ENCODE assay signal across 8 cellular contexts in genomic region chr3:165837058-165837525, GRCh38. TPM values are rescaled to one million over a fixed set of nuclear protein-coding genes. Genes with fewer than 3 reads are reported as not detected.
DNase-seq lines count a peak whose midpoint lies in the region; ATAC-seq and TF ChIP-seq lines count a peak whose summit lies in the region.

TSS of gene BCHE (minus strand) at chr3:165837423. CDS start at chr3:165831033, 6,390 bp downstream.

- no peak for DNase-seq in adipocyte (ENCODE audit: low read depth)
- peak; percentile 35 for DNase-seq in hepatocyte (ENCODE audit: low spot score)
- peak; percentile 4 for DNase-seq in stromal cell of bone marrow (ENCODE audit: low read depth)
- no peak for DNase-seq in cerebellar nuclear complex (lab: John Stamatoyannopoulos, UW)
- DNase-seq in aorta, result no peak
- no peak for DNase-seq in stimulated activated CD4-positive, alpha-beta T cell treated with anti-CD3 and anti-CD28 coated beads, Interleukin-4, amount 100 ng/mL, for 4 hours
- DNase-seq in DMS79 (lab: John Stamatoyannopoulos, UW), result no peak

- no peaks in the 10 kb centered on the region for H3K36me3 ChIP-seq in HUES6 (ENCODE audit: control insufficient read depth, insufficient read depth, low read length)
- H3K36me3 ChIP-seq in adipocyte (ENCODE audit: control insufficient read depth, insufficient read depth, low read length, severe bottlenecking), result no peaks in the 10 kb centered on the region
- H3K36me3 ChIP-seq in hepatocyte (replicated peaks; ENCODE audit: insufficient read depth, low read depth), result no peaks in the 10 kb centered on the region
- H3K36me3 ChIP-seq in aorta (ENCODE audit: control insufficient read depth in 1 of 2, insufficient read depth in 2 of 2, low read length in 1 of 2), result no peaks in the 10 kb centered on the region

- H3K9ac ChIP-seq in HUES6 (ENCODE audit: low read length) (no peak within 1 kb of the TSS), adipocyte (ENCODE audit: low read length) (peak within 1 kb of the TSS; percentile 79)

- no peaks in the 10 kb centered on the region for H3K79me2 ChIP-seq in hepatocyte

- H3K27me3 ChIP-seq in HUES6 (ENCODE audit: control insufficient read depth, insufficient read depth, low read length) (no peaks in the 10 kb centered on the region), adipocyte (replicated peaks; ENCODE audit: control insufficient read depth, insufficient read depth, low read length) (no peaks in the 10 kb centered on the region), hepatocyte (no peaks in the 10 kb centered on the region), aorta (ENCODE audit: control insufficient read depth in 1 of 2, insufficient read depth in 2 of 2, low read length in 1 of 2) (no peaks in the 10 kb centered on the region)

- no peaks in the 10 kb centered on the region for H3K9me2 ChIP-seq in hepatocyte (replicated peaks; ENCODE audit: insufficient read depth)

- H4K20me1 ChIP-seq in hepatocyte (ENCODE audit: insufficient read depth, poor library complexity, severe bottlenecking), result no peaks in the 10 kb centered on the region

- H3K4me1 ChIP-seq in HUES6 (ENCODE audit: control insufficient read depth, insufficient read depth, low read length) (peaks cover 8% of the 10 kb centered on the region; the same call in 1 of the 2 replicates), adipocyte (ENCODE audit: control insufficient read depth, insufficient read depth, low read length) (no peaks in the 10 kb centered on the region), hepatocyte (ENCODE audit: insufficient read depth) (no peaks in the 10 kb centered on the region), aorta (ENCODE audit: control insufficient read depth in 1 of 2, insufficient read depth in 2 of 2, low read length in 2 of 2) (no peaks in the 10 kb centered on the region)

- no peak for ATAC-seq in aorta (ENCODE audit: low FRiP score)

- H3K9me3 ChIP-seq in HUES6 (ENCODE audit: control insufficient read depth, insufficient read depth, low read depth, low read length), result no peaks in the 10 kb centered on the region
- no peaks in the 10 kb centered on the region for H3K9me3 ChIP-seq in adipocyte (ENCODE audit: control insufficient read depth, low read length)
- no peaks in the 10 kb centered on the region for H3K9me3 ChIP-seq in hepatocyte (ENCODE audit: low read depth)
- no peaks in the 10 kb centered on the region for H3K9me3 ChIP-seq in aorta (ENCODE audit: control insufficient read depth, low read length)

- peak within 1 kb of the TSS; percentile 49 for H2AFZ ChIP-seq in hepatocyte

- intact Hi-C loops in aorta (cut with DNase I), result no loop called here

- WGBS in hepatocyte (ENCODE audit: low lambda C conversion rate, missing lambda C conversion rate), result 32% methylated on average over 6 of the region's 6 CpGs
- 5% methylated on average over 6 of the region's 6 CpGs for WGBS in aorta, 2 donors

- peak within 1 kb of the TSS; percentile 33 for H3K4me3 ChIP-seq in HUES6 (ENCODE audit: low read depth, low read length)
- H3K4me3 ChIP-seq in adipocyte (ENCODE audit: low read length), result peak within 1 kb of the TSS; percentile 84
- H3K4me3 ChIP-seq in hepatocyte, result no peak within 1 kb of the TSS
- H3K4me3 ChIP-seq in aorta (ENCODE audit: low read length in 2 of 2), result no peak within 1 kb of the TSS

- no peak for TF ChIP-seq CTCF in hepatocyte (IDR thresholded peaks at IDR 0.05; ENCODE audit: poor library complexity)

- peak within 1 kb of the TSS; percentile 65 for H3K4me2 ChIP-seq in hepatocyte

- H3K27ac ChIP-seq in HUES6 (ENCODE audit: low read depth, low read length), result no peak within 1 kb of the TSS
- no peak within 1 kb of the TSS for H3K27ac ChIP-seq in hepatocyte
- no peak within 1 kb of the TSS for H3K27ac ChIP-seq in aorta (ENCODE audit: low read depth in 1 of 2, low read length in 2 of 2)

RNA-seq across cellular contexts. Expression of gene BCHE, which starts in this region (rescaled TPM):
- total RNA-seq in hepatocyte (9.5 and 12.5 TPM in 2 replicates), aorta (1 to 10 TPM; 1.9 to 4.3 TPM)
- polyA plus RNA-seq in hepatocyte (4.1 and 5.4 TPM in 2 replicates), aorta (under 1 TPM; 0.08 to 0.38 TPM)

Comparison
In these comparisons a context has a peak if more than half of its experiments do, and no peak if none do; other contexts are left out.
1. H3K4me3 ChIP-seq: peak in HUES6 (single experiment) and adipocyte (single experiment); none in hepatocyte (single experiment) and aorta (0 of 2).
2. DNase-seq: peak in hepatocyte (single experiment) and stromal cell of bone marrow (single experiment); none in adipocyte (single experiment), cerebellar nuclear complex (0 of 2), aorta (0 of 2), stimulated activated CD4-positive, alpha-beta T cell treated with anti-CD3 and anti-CD28 coated beads, Interleukin-4, amount 100 ng/mL, for 4 hours (0 of 2) and DMS79 (single experiment).